23 cellular contexts compared by ENCODE assay signal in the genomic region with DNA sequence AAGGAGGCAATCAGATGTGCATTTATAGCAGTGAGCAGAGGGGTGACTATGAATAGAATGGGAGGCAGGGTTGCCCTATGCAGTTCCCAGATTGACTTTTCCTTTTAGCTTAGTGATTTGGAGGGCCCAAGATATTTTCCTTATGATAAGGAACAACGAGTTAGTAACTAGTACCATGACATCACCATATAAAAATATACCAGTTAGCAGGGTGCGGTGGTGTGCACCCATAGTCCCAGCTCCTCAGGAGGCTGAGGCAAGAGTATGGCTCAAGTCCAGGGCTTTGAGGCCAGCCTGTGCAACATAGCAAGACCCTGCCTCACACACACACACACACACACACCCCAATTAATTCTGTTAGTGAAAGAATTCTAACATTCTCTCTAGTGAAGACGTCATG. TPM values are rescaled to one million over a fixed set of nuclear protein-coding genes. Genes with fewer than 3 reads are reported as not detected.
"Had no signal": no experiment of that assay in that cellular context is flagged by ENCODE, and none has a peak within 500 bp of the region (broad histone marks: within the 10 kb centered on the region; RNA-seq: fewer than 3 reads in every experiment).

No MANE protein-coding gene starts in this region.

- ATAC-seq: effector memory CD8-positive, alpha-beta T cell; foreskin keratinocyte; left cardiac atrium; lower lobe of right lung; natural killer cell treated with Interleukin-12 subunit alpha and Interleukin-12 subunit beta and Interleukin-15 and Interleukin-18, amount 100 ng/mL, for 72 hours; psoas muscle; sciatic nerve; stimulated activated memory B cell treated with anti-CD40 and anti-IgM and Interleukin-4, amounts not matched to agents 10 μg/mL and 1 μg/mL and 100 μg/mL, for 72 hours; stimulated activated naive CD8-positive, alpha-beta T cell treated with anti-CD3 and anti-CD28 coated beads, Interleukin-15, amount 100 ng/mL, for 72 hours had no signal

- H3K27me3 ChIP-seq: foreskin keratinocyte, neural progenitor cell, spleen, testis, transverse colon had no signal

- H3K4me2 ChIP-seq: neural progenitor cell had no signal

- DNase-seq: effector memory CD8-positive, alpha-beta T cell; foreskin keratinocyte; immature natural killer cell; kidney; left cardiac atrium; left ventricle myocardium inferior; lower lobe of right lung; psoas muscle; retina; spleen; stimulated activated CD4-positive, alpha-beta T cell treated with anti-CD3 and anti-CD28 coated beads, Interleukin-15, amount 100 ng/mL, for 24 hours; stimulated activated CD4-positive, alpha-beta T cell treated with anti-CD3 and anti-CD28 coated beads, Interleukin-1b, Interleukin-23, amount 100 ng/mL, for 48 hours; stimulated activated CD4-positive, alpha-beta T cell treated with anti-CD3 and anti-CD28 coated beads, Interleukin-4, amount 100 ng/mL, for 24 hours; stimulated activated naive CD8-positive, alpha-beta T cell treated with anti-CD3 and anti-CD28 coated beads, Interleukin-15, amount 100 ng/mL, for 72 hours; testis; transverse colon had no signal

- H2AFZ ChIP-seq: neural progenitor cell, parathyroid adenoma had no signal

- H3K9ac ChIP-seq: neural progenitor cell, parathyroid adenoma had no signal

- H3K4me1 ChIP-seq: esophagus muscularis mucosa, foreskin keratinocyte, left ventricle myocardium inferior, lower lobe of right lung, neural progenitor cell, parathyroid adenoma, psoas muscle, spleen, testis, transverse colon had no signal

- H3K79me2 ChIP-seq: parathyroid adenoma had no signal

- H3K36me3 ChIP-seq: esophagus muscularis mucosa, left ventricle myocardium inferior, lower lobe of right lung, neural progenitor cell, spleen, transverse colon had no signal

- H3K27ac ChIP-seq: epithelial cell of prostate, esophagus muscularis mucosa, foreskin keratinocyte, left ventricle myocardium inferior, lower lobe of right lung, neural progenitor cell, parathyroid adenoma, psoas muscle, spleen, testis, transverse colon had no signal

- H3K9me3 ChIP-seq: esophagus muscularis mucosa, left ventricle myocardium inferior, lower lobe of right lung, psoas muscle, spleen, testis, transverse colon had no signal

- H3K4me3 ChIP-seq: esophagus muscularis mucosa, left ventricle myocardium inferior, lower lobe of right lung, neural progenitor cell, psoas muscle, spleen, testis, transverse colon had no signal

RNA-seq across cellular contexts. Expression of a gene that starts 53.0 kb away (rescaled TPM):
- total RNA-seq: left ventricle myocardium inferior; natural killer cell treated with Interleukin-12 subunit alpha and Interleukin-12 subunit beta and Interleukin-15 and Interleukin-18, amount 100 ng/mL, for 72 hours; psoas muscle; transverse colon had no signal
- polyA plus RNA-seq: immature natural killer cell had no signal
